19 cellular contexts compared by ENCODE assay signal in genomic region chr15:69704685-69705084, GRCh38.
DNase-seq lines count a peak whose midpoint lies in the region; ATAC-seq, FAIRE-seq and TF ChIP-seq lines count a peak whose summit lies in the region.
"Had no signal": no experiment of that assay in that cellular context is flagged by ENCODE, and none has a peak within 500 bp of the region (broad histone marks: within the 10 kb centered on the region; RNA-seq: fewer than 3 reads in every experiment).

No MANE protein-coding gene starts in this region.

- DNase-seq in MCF 10A (ENCODE audit: unreplicated experiment): no peak
- no peak for DNase-seq in mammary epithelial cell
- DNase-seq in Panc1 (ENCODE audit: low read depth, low spot score): no peak
- peak; percentile 41 to 79 for DNase-seq in trophoblast cell
- no peak for DNase-seq in AG08396 (ENCODE audit: low spot score)
- no peak for DNase-seq in dorsolateral prefrontal cortex
- no peak for DNase-seq in D721Med (ENCODE audit: insufficient read length, low spot score)
- no peak for DNase-seq in NCI-H524 (lab: John Stamatoyannopoulos, UW)
- DNase-seq: Calu3; CD8-positive, alpha-beta T cell; DMS 273 treated with DMSO at 0.1 percent for 48 hours; DND-41; EL had no signal

- H3K79me2 ChIP-seq in mammary epithelial cell (ENCODE audit: insufficient read depth, low read length): no peaks in the 10 kb centered on the region
- H3K79me2 ChIP-seq in trophoblast cell (ENCODE audit: control insufficient read depth, insufficient read depth, low read length, poor library complexity): no peaks in the 10 kb centered on the region

- H4K8ac ChIP-seq in trophoblast cell (ENCODE audit: low read depth, low read length): no peak overlapping the region

- H3K27me3 Mint-ChIP-seq in MCF 10A (ENCODE audit: insufficient read depth, unreplicated experiment): peaks cover under 1% of the 10 kb centered on the region

- peaks cover 8% of the 10 kb centered on the region for H3K9me3 ChIP-seq in mammary epithelial cell (replicated peaks; ENCODE audit: insufficient read depth, low read length)
- peaks cover 4% of the 10 kb centered on the region; the same call in 1 of the 2 replicates for H3K9me3 ChIP-seq in Panc1 (ENCODE audit: control insufficient read depth, insufficient read depth, low read depth, low read length)
- peaks cover 5% of the 10 kb centered on the region for H3K9me3 ChIP-seq in trophoblast cell (ENCODE audit: insufficient read depth, low read depth, low read length)

- no peak overlapping the region for H4K12ac ChIP-seq in trophoblast cell (ENCODE audit: low read depth, low read length)

- H2BK12ac ChIP-seq in trophoblast cell (ENCODE audit: low read length): no peak overlapping the region

- no peak overlapping the region for H3K23ac ChIP-seq in trophoblast cell (ENCODE audit: low read length)

- peaks cover 13% of the 10 kb centered on the region for H3K9me3 Mint-ChIP-seq in MCF 10A (ENCODE audit: unreplicated experiment)

- no peak overlapping the region for H2BK120ac ChIP-seq in trophoblast cell (ENCODE audit: insufficient read depth, low read length, poor library complexity)

- H3K36me3 Mint-ChIP-seq in MCF 10A (ENCODE audit: insufficient read depth, unreplicated experiment): peaks cover 5% of the 10 kb centered on the region

- no peaks in the 10 kb centered on the region for H4K20me1 ChIP-seq in mammary epithelial cell (ENCODE audit: insufficient read depth, low read length)
- H4K20me1 ChIP-seq: BLaER1 treated with 17β-estradiol and CSF1 and Interleukin-3, amounts not matched to agents 10 nM and 100 nM had no signal

- H3K27ac ChIP-seq in mammary epithelial cell (ENCODE audit: insufficient read depth, low read depth, low read length) (no peak overlapping the region), Panc1 (ENCODE audit: low read length) (peak overlapping the region; percentile 63; the same call in 1 of the 2 replicates), trophoblast cell (ENCODE audit: low read depth, low read length) (no peak overlapping the region), dorsolateral prefrontal cortex (no peak overlapping the region)
- H3K27ac ChIP-seq: 22Rv1; BLaER1 treated with 17β-estradiol and CSF1 and Interleukin-3, amounts not matched to agents 10 nM and 100 nM had no signal

- H2AFZ ChIP-seq in mammary epithelial cell (ENCODE audit: low read depth, low read length): no peak overlapping the region
- H2AFZ ChIP-seq in trophoblast cell (ENCODE audit: insufficient read depth, low read length, poor library complexity): no peak overlapping the region

- no peak overlapping the region for H3K4me2 ChIP-seq in mammary epithelial cell (ENCODE audit: insufficient read depth, low read depth, low read length)
- H3K4me2 ChIP-seq in trophoblast cell (ENCODE audit: low read length): no peak overlapping the region
- H3K4me2 ChIP-seq: BLaER1 treated with 17β-estradiol and CSF1 and Interleukin-3, amounts not matched to agents 10 nM and 100 nM had no signal

- H3K36me3 ChIP-seq in mammary epithelial cell (ENCODE audit: insufficient read depth, low read length) (no peaks in the 10 kb centered on the region), Panc1 (ENCODE audit: control insufficient read depth, insufficient read depth, low read length) (no peaks in the 10 kb centered on the region), trophoblast cell (ENCODE audit: control insufficient read depth in 1 of 2, insufficient read depth in 2 of 2, low read length in 2 of 2) (no peaks in the 10 kb centered on the region)
- H3K36me3 ChIP-seq: BLaER1 treated with 17β-estradiol and CSF1 and Interleukin-3, amounts not matched to agents 10 nM and 100 nM; HAP-1 had no signal

- H3K4me1 ChIP-seq in mammary epithelial cell (ENCODE audit: insufficient read depth, low read length): no peaks in the 10 kb centered on the region
- H3K4me1 ChIP-seq in Panc1 (ENCODE audit: control insufficient read depth, insufficient read depth, low read length): peaks cover 5% of the 10 kb centered on the region; the same call in 1 of the 2 replicates
- H3K4me1 ChIP-seq in trophoblast cell (ENCODE audit: control insufficient read depth in 1 of 2, insufficient read depth in 2 of 2, low read length in 2 of 2): no peaks in the 10 kb centered on the region
- H3K4me1 ChIP-seq: BLaER1 treated with 17β-estradiol and CSF1 and Interleukin-3, amounts not matched to agents 10 nM and 100 nM; HAP-1 had no signal

- no peak overlapping the region for H2BK5ac ChIP-seq in trophoblast cell (ENCODE audit: low read depth, low read length, poor library complexity)

- FAIRE-seq in D721Med (lab: Jason Lieb, UNC): no peak
- FAIRE-seq: GM12878, HepG2 had no signal

- H3K4ac ChIP-seq in trophoblast cell (ENCODE audit: low read depth, low read length): no peak overlapping the region

- POLR2A ChIA-PET in MCF 10A (lab: Yijun Ruan, JAX) (no interaction called here), Panc1 (lab: Charles Lee) (no interaction called here)

- no peak overlapping the region for H3K18ac ChIP-seq in trophoblast cell (ENCODE audit: low read length)

- no peak overlapping the region for H3K14ac ChIP-seq in trophoblast cell (ENCODE audit: low read length)

- H2AK5ac ChIP-seq in trophoblast cell (ENCODE audit: low read length): no peak overlapping the region

- H3K9ac ChIP-seq in mammary epithelial cell (ENCODE audit: insufficient read depth, low read length) (no peak overlapping the region), trophoblast cell (ENCODE audit: low read length) (no peak overlapping the region)
- H3K9ac ChIP-seq: BLaER1 treated with 17β-estradiol and CSF1 and Interleukin-3, amounts not matched to agents 10 nM and 100 nM had no signal

- intact Hi-C loops in MCF 10A (cut with micrococcal nuclease) (no loop called here), mammary epithelial cell (cut with micrococcal nuclease) (loop anchor here (5.0 kb wide), 1 partner anchor 227 kb away; no protein-coding TSS in a partner anchor), Panc1 (cut with micrococcal nuclease; ENCODE audit: unreplicated experiment) (no loop called here), dorsolateral prefrontal cortex (cut with DNase I) (no loop called here)

- H3K4me3 Mint-ChIP-seq in MCF 10A (ENCODE audit: unreplicated experiment): no peak overlapping the region
- H3K4me3 Mint-ChIP-seq: B cell; CD8-positive, alpha-beta T cell had no signal

- 84% methylated on average over 4 of the region's 4 CpGs for WGBS in mammary epithelial cell (ENCODE audit: low coverage, missing lambda C conversion rate)
- WGBS in trophoblast cell (ENCODE audit: extremely low coverage, insufficient coverage, insufficient read length): no CpG with 5 or more reads among the region's 4 CpGs

- dilution Hi-C loops in mammary epithelial cell (cut with HindIII; ENCODE audit: low sequenced_read_pairs): no loop called here

- H3K79me1 ChIP-seq in trophoblast cell (ENCODE audit: low read length): no peaks in the 10 kb centered on the region

- H4K91ac ChIP-seq in trophoblast cell (ENCODE audit: low read depth, low read length): no peak overlapping the region

- no TSS peak for BruUV-seq in MCF 10A (replicated peaks; lab: Mats Ljungman, UMichigan)
- BruUV-seq in mammary epithelial cell (replicated peaks; lab: Mats Ljungman, UMichigan): no TSS peak
- no TSS peak for BruUV-seq in Panc1 (replicated peaks; lab: Mats Ljungman, UMichigan)

- no peaks in the 10 kb centered on the region for H3K4me1 Mint-ChIP-seq in MCF 10A (ENCODE audit: insufficient read depth, unreplicated experiment)
- H3K4me1 Mint-ChIP-seq: B cell had no signal

- CTCF ChIA-PET in MCF 10A (lab: Yijun Ruan, JAX) (interaction anchor here (1.2 kb wide), 1 partner anchor 27 kb away, joined by 5 read pairs; no protein-coding TSS in a partner anchor), mammary epithelial cell (lab: Charles Lee; ENCODE audit: low non-redundant PET) (no interaction called here), Panc1 (lab: Charles Lee) (no interaction called here)

- no peak overlapping the region for H3K4me3 ChIP-seq in mammary epithelial cell (replicated peaks in 1 of 3; ENCODE audit: insufficient read depth in 1 of 3, low read depth in 2 of 3, low read length in 3 of 3)
- H3K4me3 ChIP-seq in Panc1 (ENCODE audit: low read depth in 2 of 2, low read length in 2 of 2): no peak overlapping the region
- no peak overlapping the region for H3K4me3 ChIP-seq in trophoblast cell (ENCODE audit: low read depth, low read length)
- no peak overlapping the region for H3K4me3 ChIP-seq in dorsolateral prefrontal cortex
- H3K4me3 ChIP-seq: BLaER1 treated with 17β-estradiol and CSF1 and Interleukin-3, amounts not matched to agents 10 nM and 100 nM; GM12878; HAP-1 had no signal

- H3K27ac Mint-ChIP-seq in MCF 10A (ENCODE audit: low read depth, unreplicated experiment): peak overlapping the region; percentile 42
- H3K27ac Mint-ChIP-seq: B cell; CD8-positive, alpha-beta T cell had no signal

- no peak for TF ChIP-seq CTCF in MCF 10A (IDR thresholded peaks at IDR 0.05; ENCODE audit: unreplicated experiment)
- TF ChIP-seq CTCF in mammary epithelial cell (conservative IDR thresholded peaks at IDR 0.05 in 1 of 2, IDR thresholded peaks at IDR 0.05 in 1 of 2; ENCODE audit: extremely low read depth in 1 of 2, insufficient read depth in 1 of 2, low read depth in 1 of 2, low read length in 2 of 2): no peak
- TF ChIP-seq CTCF in Panc1 (IDR thresholded peaks at IDR 0.05): no peak
- TF ChIP-seq CTCF in dorsolateral prefrontal cortex (IDR thresholded peaks at IDR 0.05 in 54 of 56, conservative IDR thresholded peaks at IDR 0.05 in 2 of 56; ENCODE audit: low read depth in 1 of 56, partially characterized antibody in 56 of 56): no peak
- no peak for TF ChIP-seq CTCF in D721Med (IDR thresholded peaks at IDR 0.05; ENCODE audit: insufficient read depth, missing control alignments)

- no peak for ATAC-seq in Panc1
- ATAC-seq: CD8-positive, alpha-beta T cell; GM12878; HepG2 had no signal

- H3K27me3 ChIP-seq in mammary epithelial cell (ENCODE audit: insufficient read depth, low read length) (peaks cover 2% of the 10 kb centered on the region), Panc1 (ENCODE audit: control insufficient read depth, insufficient read depth, low read length) (no peaks in the 10 kb centered on the region), trophoblast cell (ENCODE audit: insufficient read depth, low read length) (no peaks in the 10 kb centered on the region), dorsolateral prefrontal cortex (peaks cover 0 to 35% (median 0%) of the 10 kb centered on the region in 45 donors)

- in situ Hi-C loops in mammary epithelial cell (cut with MboI; ENCODE audit: low sequenced_read_pairs in 2 of 2) (loop anchor here in 1 of 2 donors (25.0 kb wide), 1 partner anchor 192 kb away; no protein-coding TSS in a partner anchor), Panc1 (cut with HindIII; ENCODE audit: low pct_unique_long_range_greater_than_20kb, low sequenced_read_pairs) (no loop called here)

Comparison
In these comparisons a context has a peak if more than half of its experiments do, and no peak if none do; other contexts are left out.
1. DNase-seq: peak in trophoblast cell (2 of 2); none in MCF 10A (single experiment), mammary epithelial cell (single experiment), Panc1 (single experiment), AG08396 (single experiment), dorsolateral prefrontal cortex (0 of 10), D721Med (single experiment) and NCI-H524 (0 of 2).